1 cellular context compared by ENCODE assay signal in genomic region chr4:89254347-89254746, GRCh38. TPM values are rescaled to one million over a fixed set of nuclear protein-coding genes. Genes with fewer than 3 reads are reported as not detected.
"Had no signal": no experiment of that assay in that cellular context is flagged by ENCODE, and none has a peak within 500 bp of the region (broad histone marks: within the 10 kb centered on the region; RNA-seq: fewer than 3 reads in every experiment).

No MANE protein-coding gene starts in this region.

RNA-seq across cellular contexts. Expression of gene GPRIN3, which starts 53.3 kb away (rescaled TPM):
- total RNA-seq: MCF 10A had no signal
